23 cellular contexts compared by ENCODE assay signal in the genomic region with DNA sequence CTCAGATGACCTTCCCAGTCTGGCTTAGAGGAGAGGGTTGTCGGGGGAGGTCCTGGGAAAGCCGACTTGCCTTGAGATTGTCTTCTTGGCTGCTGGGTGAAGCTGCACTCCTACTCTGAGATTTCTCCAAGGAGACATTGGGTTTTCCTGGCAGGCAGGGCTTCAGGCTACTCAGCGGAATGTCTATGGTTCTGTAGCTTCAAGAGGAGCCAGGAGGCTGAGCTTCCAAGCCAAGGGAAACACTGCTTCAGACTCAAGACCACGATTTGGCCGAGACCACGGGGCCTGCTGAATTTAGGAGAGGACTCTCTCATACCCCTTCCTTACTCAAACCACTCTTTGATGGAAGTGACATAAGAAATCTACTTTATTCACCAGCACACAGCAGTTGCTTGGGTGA.
DNase-seq lines count a peak whose midpoint lies in the region; ATAC-seq and TF ChIP-seq lines count a peak whose summit lies in the region.
"Had no signal": no experiment of that assay in that cellular context is flagged by ENCODE, and none has a peak within 500 bp of the region (broad histone marks: within the 10 kb centered on the region; RNA-seq: fewer than 3 reads in every experiment).

No MANE protein-coding gene starts in this region.

- TF ChIP-seq CTCF in breast epithelium (IDR thresholded peaks at IDR 0.05) (no peak), mammary epithelial cell (conservative IDR thresholded peaks at IDR 0.05 in 1 of 2, IDR thresholded peaks at IDR 0.05 in 1 of 2; ENCODE audit: extremely low read depth in 1 of 2, insufficient read depth in 1 of 2, low read depth in 1 of 2, low read length in 2 of 2) (no peak), transverse colon (IDR thresholded peaks at IDR 0.05) (no peak), foreskin keratinocyte (conservative IDR thresholded peaks at IDR 0.05) (no peak)

- dilution Hi-C loops in mammary epithelial cell (cut with HindIII; ENCODE audit: low sequenced_read_pairs), result no loop called here

- H3K9me3 Mint-ChIP-seq in activated CD8-positive, alpha-beta memory T cell treated with anti-CD3 and anti-CD28 coated beads, Interleukin-2, amount 10 ng/mL, durations not matched to agents 7 days and 5 days (ENCODE audit: low read depth), result no peaks in the 10 kb centered on the region
- H3K9me3 Mint-ChIP-seq: activated T-helper 1 cell treated with anti-CD3 and anti-CD28 coated beads, Interleukin-12 subunit alpha, Interleukin-12 subunit beta, Interleukin-2, Interleukin-4 antibody, amounts not matched to agents 30 ng/mL and 10 ng/mL and 1 ng/mL, durations not matched to agents 14 hours and 24 hours and 36 hours; CD8-positive, alpha-beta T cell; neural progenitor cell had no signal

- H3K4me1 Mint-ChIP-seq in activated CD8-positive, alpha-beta memory T cell treated with anti-CD3 and anti-CD28 coated beads, Interleukin-2, amount 10 ng/mL, durations not matched to agents 7 days and 5 days, result no peaks in the 10 kb centered on the region
- H3K4me1 Mint-ChIP-seq: activated naive CD4-positive, alpha-beta T cell treated with anti-CD3 and anti-CD28 coated beads, Interleukin-2, amount 50 U/mL, for 24 hours had no signal

- H3K79me2 ChIP-seq in mammary epithelial cell (ENCODE audit: insufficient read depth, low read length), result no peaks in the 10 kb centered on the region
- H3K79me2 ChIP-seq: hepatocyte had no signal

- H3K4me1 ChIP-seq in breast epithelium (peaks cover 0 to 6% of the 10 kb centered on the region in 2 donors), mammary epithelial cell (ENCODE audit: insufficient read depth, low read length) (no peaks in the 10 kb centered on the region), skeletal muscle tissue (ENCODE audit: control insufficient read depth in 3 of 3, insufficient read depth in 3 of 3, low read length in 3 of 3) (peaks cover 0 to 12% (median 0%) of the 10 kb centered on the region in 3 donors), transverse colon (no peaks in the 10 kb centered on the region), foreskin keratinocyte (no peaks in the 10 kb centered on the region)
- H3K4me1 ChIP-seq: neural progenitor cell had no signal

- in situ Hi-C loops in mammary epithelial cell (cut with MboI; ENCODE audit: low sequenced_read_pairs in 2 of 2), result no loop called here
- in situ Hi-C loops in transverse colon (cut with MboI; ENCODE audit: low pct_ligation_motif_present in 1 of 4, low pct_unique_long_range_greater_than_20kb in 1 of 4, low sequenced_read_pairs in 3 of 4), result no loop called here

- H3K9me3 ChIP-seq in breast epithelium, result no peaks in the 10 kb centered on the region
- no peaks in the 10 kb centered on the region for H3K9me3 ChIP-seq in mammary epithelial cell (replicated peaks; ENCODE audit: insufficient read depth, low read length)
- H3K9me3 ChIP-seq in skeletal muscle tissue (ENCODE audit: control insufficient read depth in 3 of 3, low read length in 3 of 3), result no peaks in the 10 kb centered on the region
- no peaks in the 10 kb centered on the region for H3K9me3 ChIP-seq in transverse colon

- H3K36me3 ChIP-seq in breast epithelium (no peaks in the 10 kb centered on the region), mammary epithelial cell (ENCODE audit: insufficient read depth, low read length) (no peaks in the 10 kb centered on the region), skeletal muscle tissue (ENCODE audit: control insufficient read depth in 3 of 3, insufficient read depth in 3 of 3, low read length in 3 of 3) (no peaks in the 10 kb centered on the region), transverse colon (no peaks in the 10 kb centered on the region)
- H3K36me3 ChIP-seq: neural progenitor cell had no signal

- intact Hi-C loops in breast epithelium (cut with DNase I; ENCODE audit: low total_unique reads), result no loop called here
- intact Hi-C loops in mammary epithelial cell (cut with micrococcal nuclease), result no loop called here
- intact Hi-C loops in left ventricle myocardium superior (cut with micrococcal nuclease), result no loop called here
- intact Hi-C loops in transverse colon (cut with DNase I; ENCODE audit: low total_unique reads), result no loop called here

- no peak overlapping the region for H3K4me2 ChIP-seq in mammary epithelial cell (ENCODE audit: insufficient read depth, low read depth, low read length)
- H3K4me2 ChIP-seq: hepatocyte, neural progenitor cell had no signal

- 29% methylated on average over 5 of the region's 6 CpGs for WGBS in mammary epithelial cell (ENCODE audit: low coverage, missing lambda C conversion rate)
- 80 to 87% methylated on average over 2 to 6 of the region's 6 CpGs for WGBS in transverse colon (ENCODE audit: low coverage in 1 of 2), 2 donors

- no peak overlapping the region for H3K4me3 Mint-ChIP-seq in activated CD8-positive, alpha-beta memory T cell treated with anti-CD3 and anti-CD28 coated beads, Interleukin-2, amount 10 ng/mL, durations not matched to agents 7 days and 5 days
- H3K4me3 Mint-ChIP-seq: activated naive CD4-positive, alpha-beta T cell treated with anti-CD3 and anti-CD28 coated beads, Interleukin-2, amount 50 U/mL, for 24 hours; activated T-helper 1 cell treated with anti-CD3 and anti-CD28 coated beads, Interleukin-12 subunit alpha, Interleukin-12 subunit beta, Interleukin-2, Interleukin-4 antibody, amounts not matched to agents 30 ng/mL and 10 ng/mL and 1 ng/mL, durations not matched to agents 14 hours and 24 hours and 36 hours; CD8-positive, alpha-beta T cell; neural progenitor cell; WTC11 had no signal

- no peak for TF ChIP-seq EP300 in transverse colon (IDR thresholded peaks at IDR 0.05; ENCODE audit: low read depth)

- H3K9ac ChIP-seq in mammary epithelial cell (ENCODE audit: insufficient read depth, low read length), result no peak overlapping the region
- no peak overlapping the region for H3K9ac ChIP-seq in skeletal muscle tissue (ENCODE audit: low read depth in 1 of 3, low read length in 3 of 3)
- H3K9ac ChIP-seq: neural progenitor cell had no signal

- CTCF ChIA-PET in mammary epithelial cell (lab: Charles Lee; ENCODE audit: low non-redundant PET), result no interaction called here
- CTCF ChIA-PET in activated CD8-positive, alpha-beta memory T cell treated with anti-CD3 and anti-CD28 coated beads, Interleukin-2, amount 10 ng/mL, durations not matched to agents 7 days and 5 days (lab: Charles Lee), result no interaction called here

- TF ChIP-seq POLR2A in breast epithelium (IDR thresholded peaks at IDR 0.05) (no peak), transverse colon (IDR thresholded peaks at IDR 0.05) (no peak)

- H3K27ac ChIP-seq in breast epithelium, result peak overlapping the region; percentile 59 to 81
- no peak overlapping the region for H3K27ac ChIP-seq in mammary epithelial cell (ENCODE audit: insufficient read depth, low read depth, low read length)
- peak overlapping the region; percentile 54 for H3K27ac ChIP-seq in skeletal muscle tissue (ENCODE audit: low read depth, low read length)
- H3K27ac ChIP-seq in transverse colon, result no peak overlapping the region
- no peak overlapping the region for H3K27ac ChIP-seq in foreskin keratinocyte
- H3K27ac ChIP-seq: hepatocyte, neural progenitor cell had no signal

- H2AFZ ChIP-seq in mammary epithelial cell (ENCODE audit: low read depth, low read length), result no peak overlapping the region
- H2AFZ ChIP-seq: hepatocyte, neural progenitor cell had no signal

- no peak overlapping the region for H3K27ac Mint-ChIP-seq in activated CD8-positive, alpha-beta memory T cell treated with anti-CD3 and anti-CD28 coated beads, Interleukin-2, amount 10 ng/mL, durations not matched to agents 7 days and 5 days
- H3K27ac Mint-ChIP-seq: activated naive CD4-positive, alpha-beta T cell treated with anti-CD3 and anti-CD28 coated beads, Interleukin-2, amount 50 U/mL, for 24 hours; activated T-helper 1 cell treated with anti-CD3 and anti-CD28 coated beads, Interleukin-12 subunit alpha, Interleukin-12 subunit beta, Interleukin-2, Interleukin-4 antibody, amounts not matched to agents 30 ng/mL and 10 ng/mL and 1 ng/mL, durations not matched to agents 14 hours and 24 hours and 36 hours; CD8-positive, alpha-beta T cell; neural progenitor cell; WTC11 had no signal

- H3K27me3 Mint-ChIP-seq in activated CD8-positive, alpha-beta memory T cell treated with anti-CD3 and anti-CD28 coated beads, Interleukin-2, amount 10 ng/mL, durations not matched to agents 7 days and 5 days, result peaks cover 25% of the 10 kb centered on the region

- no peaks in the 10 kb centered on the region for H4K20me1 ChIP-seq in mammary epithelial cell (ENCODE audit: insufficient read depth, low read length)

- no TSS peak for BruUV-seq in mammary epithelial cell (replicated peaks; lab: Mats Ljungman, UMichigan)

- peak; percentile 87 for ATAC-seq in left ventricle myocardium superior
- no peak for ATAC-seq in activated CD8-positive, alpha-beta memory T cell treated with anti-CD3 and anti-CD28 coated beads, Interleukin-2, amount 10 ng/mL, durations not matched to agents 7 days and 5 days
- ATAC-seq in foreskin keratinocyte, result no peak
- ATAC-seq: CD8-positive, alpha-beta T cell; WTC11 had no signal

- no peak for DNase-seq in breast epithelium (ENCODE audit: low spot score in 2 of 2)
- no peak for DNase-seq in mammary epithelial cell
- DNase-seq in left ventricle myocardium superior, result peak; percentile 53
- DNase-seq in transverse colon, result no peak
- DNase-seq in NCI-H69 (lab: John Stamatoyannopoulos, UW), result no peak
- DNase-seq in activated CD8-positive, alpha-beta memory T cell treated with anti-CD3 and anti-CD28 coated beads, Interleukin-2, amount 10 ng/mL, durations not matched to agents 7 days and 5 days, result no peak
- DNase-seq in foreskin keratinocyte, result no peak
- DNase-seq: activated CD4-positive, alpha-beta T cell treated with anti-CD3 and anti-CD28 coated beads, Interleukin-2, amount 50 U/mL, for 1 hour; AML-193; CD8-positive, alpha-beta T cell; cerebellar nuclear complex; DMS153; NCI-H1417; NCI-H2081; NCI-H345; SHP77; SW 1271 had no signal

- H3K27me3 ChIP-seq in breast epithelium (no peaks in the 10 kb centered on the region), mammary epithelial cell (ENCODE audit: insufficient read depth, low read length) (peaks cover 6% of the 10 kb centered on the region), skeletal muscle tissue (ENCODE audit: control insufficient read depth in 3 of 3, insufficient read depth in 3 of 3, low read length in 3 of 3) (no peaks in the 10 kb centered on the region), transverse colon (no peaks in the 10 kb centered on the region), foreskin keratinocyte (peaks cover 3% of the 10 kb centered on the region)
- H3K27me3 ChIP-seq: hepatocyte, neural progenitor cell had no signal

- H3K36me3 Mint-ChIP-seq in activated CD8-positive, alpha-beta memory T cell treated with anti-CD3 and anti-CD28 coated beads, Interleukin-2, amount 10 ng/mL, durations not matched to agents 7 days and 5 days, result no peaks in the 10 kb centered on the region
- H3K36me3 Mint-ChIP-seq: activated naive CD4-positive, alpha-beta T cell treated with anti-CD3 and anti-CD28 coated beads, Interleukin-2, amount 50 U/mL, for 24 hours; CD8-positive, alpha-beta T cell; neural progenitor cell had no signal

- peak overlapping the region in 1 of 3 donors; percentile 39 for H3K4me3 ChIP-seq in breast epithelium
- no peak overlapping the region for H3K4me3 ChIP-seq in mammary epithelial cell (replicated peaks in 1 of 3; ENCODE audit: insufficient read depth in 1 of 3, low read depth in 2 of 3, low read length in 3 of 3)
- no peak overlapping the region for H3K4me3 ChIP-seq in skeletal muscle tissue (ENCODE audit: low read length in 3 of 3)
- no peak overlapping the region for H3K4me3 ChIP-seq in transverse colon
- H3K4me3 ChIP-seq: hepatocyte, neural progenitor cell had no signal

Comparison
In these comparisons a context has a peak if more than half of its experiments do, and no peak if none do; other contexts are left out.
1. H3K27ac ChIP-seq: peak in breast epithelium (2 of 2) and skeletal muscle tissue (single experiment); none in mammary epithelial cell (single experiment), transverse colon (0 of 4) and foreskin keratinocyte (single experiment).